In genomic region chrX:119880552-119881437, GRCh38 we compare ENCODE assay signal across 8 cellular contexts. TPM values are rescaled to one million over a fixed set of nuclear protein-coding genes. Genes with fewer than 3 reads are reported as not detected.
DNase-seq lines count a peak whose midpoint lies in the region; ATAC-seq and TF ChIP-seq lines count a peak whose summit lies in the region.

No MANE protein-coding gene starts in this region.

- peaks cover 16% of the 10 kb centered on the region for H3K36me3 ChIP-seq in lower lobe of right lung

- TF ChIP-seq CTCF in lower lobe of right lung (IDR thresholded peaks at IDR 0.05) = peak; percentile 52

- no peak overlapping the region for H3K27ac ChIP-seq in lower lobe of right lung

- peak; percentile 62 for DNase-seq in activated effector memory CD4-positive, alpha-beta T cell treated with anti-CD3 and anti-CD28 coated beads, Interleukin-2, amount 50 U/mL, for 16 hours
- no peak for DNase-seq in activated effector memory CD4-positive, alpha-beta T cell treated with Interleukin-2 at 50 U/mL for 16 hours
- DNase-seq in LoVo (ENCODE audit: low spot score) (peak; percentile 46), T-helper 1 cell (peak in 4 of 5 donors; percentile 14 to 62 (median 20)), cerebellum (ENCODE audit: low spot score) (peak; percentile 29), lower lobe of right lung (no peak), T-helper 9 cell (no peak)

- no peaks in the 10 kb centered on the region for H3K27me3 ChIP-seq in lower lobe of right lung (ENCODE audit: low read depth)

- intact Hi-C loops in lower lobe of right lung (cut with DNase I) = no loop called here

- no peaks in the 10 kb centered on the region for H3K4me1 ChIP-seq in lower lobe of right lung

- peak; percentile 87 for ATAC-seq in GM21786 (IDR thresholded peaks at IDR 0.05; ENCODE audit: unreplicated experiment)
- peak; percentile 62 to 76 for ATAC-seq in lower lobe of right lung

- H3K4me3 ChIP-seq in lower lobe of right lung = no peak overlapping the region

- no peaks in the 10 kb centered on the region for H3K9me3 ChIP-seq in lower lobe of right lung

RNA-seq across cellular contexts. Expression of gene NDUFA1, which starts 9.2 kb away (rescaled TPM):
- total RNA-seq in cerebellum (40.2 TPM), lower lobe of right lung (79.2 TPM)

RNA-seq across cellular contexts. Expression of gene RNF113A, which starts 9.3 kb away (rescaled TPM):
- total RNA-seq in cerebellum (8.3 TPM), lower lobe of right lung (13.5 TPM)

RNA-seq across cellular contexts. Expression of gene AKAP14, which starts 14.9 kb away (rescaled TPM):
- 2.4 TPM for total RNA-seq in cerebellum
- 4.8 TPM for total RNA-seq in lower lobe of right lung

RNA-seq across cellular contexts. Expression of gene UPF3B, which starts 28.0 kb away (rescaled TPM):
- 5.0 TPM for total RNA-seq in cerebellum
- total RNA-seq in lower lobe of right lung = 6.6 TPM

Comparison
In these comparisons a context has a peak if more than half of its experiments do, and no peak if none do; other contexts are left out.
1. DNase-seq: peak in activated effector memory CD4-positive, alpha-beta T cell treated with anti-CD3 and anti-CD28 coated beads, Interleukin-2, amount 50 U/mL, for 16 hours (single experiment), LoVo (single experiment), T-helper 1 cell (4 of 5) and cerebellum (single experiment); none in activated effector memory CD4-positive, alpha-beta T cell treated with Interleukin-2 at 50 U/mL for 16 hours (single experiment), lower lobe of right lung (single experiment) and T-helper 9 cell (single experiment).